17 cellular contexts compared by ENCODE assay signal in genomic region chr10:89134963-89135362, GRCh38.
DNase-seq lines count a peak whose midpoint lies in the region; ATAC-seq and TF ChIP-seq lines count a peak whose summit lies in the region.
"Had no signal": no experiment of that assay in that cellular context is flagged by ENCODE, and none has a peak within 500 bp of the region (broad histone marks: within the 10 kb centered on the region; RNA-seq: fewer than 3 reads in every experiment).

No MANE protein-coding gene starts in this region.

- H3K27ac Mint-ChIP-seq in nephron progenitor cell = no peak overlapping the region
- H3K27ac Mint-ChIP-seq in activated naive CD4-positive, alpha-beta T cell treated with anti-CD3 and anti-CD28 coated beads, Interleukin-2, amount 50 U/mL, for 72 hours = no peak overlapping the region

- DNase-seq in pons (ENCODE audit: low spot score) = peak; percentile 59
- no peak for DNase-seq in nephron progenitor cell
- DNase-seq in BE2C = no peak
- DNase-seq in prostate gland (ENCODE audit: low spot score) = no peak
- DNase-seq in activated naive CD4-positive, alpha-beta T cell treated with anti-CD3 and anti-CD28 coated beads, Interleukin-2, amount 50 U/mL, for 72 hours (ENCODE audit: low spot score in 2 of 2) = no peak
- DNase-seq: activated effector memory CD4-positive, alpha-beta T cell treated with anti-CD3 and anti-CD28 coated beads, Interleukin-2, amount 50 U/mL, for 16 hours; DND-41; KBM-7; NCI-H1436; PC-3 had no signal

- H3K27me3 Mint-ChIP-seq in nephron progenitor cell (ENCODE audit: low read depth, poor library complexity) = peaks cover 3% of the 10 kb centered on the region

- no peaks in the 10 kb centered on the region for H3K9me3 Mint-ChIP-seq in nephron progenitor cell
- no peaks in the 10 kb centered on the region for H3K9me3 Mint-ChIP-seq in activated naive CD4-positive, alpha-beta T cell treated with anti-CD3 and anti-CD28 coated beads, Interleukin-2, amount 50 U/mL, for 72 hours

- no peaks in the 10 kb centered on the region for H3K36me3 ChIP-seq in BE2C
- no peaks in the 10 kb centered on the region for H3K36me3 ChIP-seq in prostate gland
- H3K36me3 ChIP-seq: BLaER1 treated with 17β-estradiol and CSF1 and Interleukin-3, amounts not matched to agents 10 nM and 100 nM had no signal

- ATAC-seq in GM18909 (IDR thresholded peaks at IDR 0.05; ENCODE audit: poor library complexity, unreplicated experiment) (peak; percentile 79), HG02588 (IDR thresholded peaks at IDR 0.05; ENCODE audit: unreplicated experiment) (peak; percentile 71), HG03520 (IDR thresholded peaks at IDR 0.05; ENCODE audit: unreplicated experiment) (peak; percentile 46)
- no peak for ATAC-seq in activated naive CD4-positive, alpha-beta T cell treated with anti-CD3 and anti-CD28 coated beads, Interleukin-2, amount 50 U/mL, for 72 hours
- ATAC-seq: PC-3 had no signal

- no peak overlapping the region for H3K4me3 Mint-ChIP-seq in nephron progenitor cell

- no peaks in the 10 kb centered on the region for H3K27me3 ChIP-seq in BE2C
- no peaks in the 10 kb centered on the region for H3K27me3 ChIP-seq in prostate gland (replicated peaks; ENCODE audit: insufficient read depth)
- H3K27me3 ChIP-seq: BLaER1 treated with 17β-estradiol and CSF1 and Interleukin-3, amounts not matched to agents 10 nM and 100 nM had no signal

- intact Hi-C loops in prostate gland (cut with DNase I) = no loop called here

- TF ChIP-seq CTCF in nephron progenitor cell (IDR thresholded peaks at IDR 0.05) (no peak), BE2C (IDR thresholded peaks at IDR 0.05; ENCODE audit: low read depth, low read length) (no peak), prostate gland (IDR thresholded peaks at IDR 0.05) (no peak)

- H3K27ac ChIP-seq in prostate gland = no peak overlapping the region
- H3K27ac ChIP-seq: HL-60, parathyroid adenoma had no signal

- no peaks in the 10 kb centered on the region for H3K4me1 Mint-ChIP-seq in nephron progenitor cell

- H3K4me3 ChIP-seq in BE2C (ENCODE audit: low read depth, low read length) (no peak overlapping the region), prostate gland (no peak overlapping the region)
- H3K4me3 ChIP-seq: BLaER1 treated with 17β-estradiol and CSF1 and Interleukin-3, amounts not matched to agents 10 nM and 100 nM; smooth muscle cell had no signal

- H3K9me3 ChIP-seq in BE2C (no peaks in the 10 kb centered on the region), prostate gland (no peaks in the 10 kb centered on the region)

- no peaks in the 10 kb centered on the region for H3K36me3 Mint-ChIP-seq in nephron progenitor cell (ENCODE audit: low read depth)
- no peaks in the 10 kb centered on the region for H3K36me3 Mint-ChIP-seq in activated naive CD4-positive, alpha-beta T cell treated with anti-CD3 and anti-CD28 coated beads, Interleukin-2, amount 50 U/mL, for 72 hours

- no peak for TF ChIP-seq POLR2A in prostate gland (IDR thresholded peaks at IDR 0.05)

- H3K4me1 ChIP-seq in BE2C (no peaks in the 10 kb centered on the region), prostate gland (replicated peaks) (no peaks in the 10 kb centered on the region)
- H3K4me1 ChIP-seq: parathyroid adenoma had no signal

Comparison
In these comparisons a context has a peak if more than half of its experiments do, and no peak if none do; other contexts are left out.
1. ATAC-seq: peak in GM18909 (single experiment), HG02588 (single experiment) and HG03520 (single experiment); none in activated naive CD4-positive, alpha-beta T cell treated with anti-CD3 and anti-CD28 coated beads, Interleukin-2, amount 50 U/mL, for 72 hours (0 of 2).